9 cellular contexts compared by ENCODE assay signal in the genomic region with DNA sequence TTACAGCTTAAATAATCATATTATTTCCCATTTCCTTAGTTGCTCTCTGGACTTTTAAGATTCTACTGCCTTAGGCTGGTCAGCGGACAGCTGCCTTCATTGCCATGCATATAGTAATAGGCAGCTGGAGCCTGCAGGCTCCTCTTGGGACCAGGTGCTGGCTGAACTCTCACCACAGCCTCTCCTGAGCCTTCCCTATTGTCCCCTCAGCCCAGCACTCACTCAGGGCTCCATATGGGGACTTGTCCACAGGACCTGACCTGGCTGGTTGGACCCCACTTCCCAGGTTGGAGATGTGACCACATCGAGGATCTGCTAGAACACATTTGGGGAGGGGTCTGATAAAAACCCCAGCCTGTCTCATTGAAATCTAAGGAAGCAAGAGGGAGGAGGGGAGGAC.
"Had no signal": no experiment of that assay in that cellular context is flagged by ENCODE, and none has a peak within 500 bp of the region (broad histone marks: within the 10 kb centered on the region; RNA-seq: fewer than 3 reads in every experiment).

No MANE protein-coding gene starts in this region.

- H3K27ac Mint-ChIP-seq: HFFc6, IgD-negative memory B cell had no signal

- H3K4me3 Mint-ChIP-seq: HFFc6, IgD-negative memory B cell had no signal

- DNase-seq: GM23248, GOT3, H7, HFFc6, KBM-7 had no signal

- H3K4me1 Mint-ChIP-seq: IgD-negative memory B cell had no signal

- H3K4me1 ChIP-seq: HAP-1 had no signal

- ATAC-seq: HCT116, HepG2 had no signal

- FAIRE-seq: HepG2 had no signal

- H3K36me3 ChIP-seq: HAP-1 had no signal

- H3K4me3 ChIP-seq: GM23248, HAP-1 had no signal

- H3K9me3 ChIP-seq: HAP-1 had no signal
